In the genomic region with DNA sequence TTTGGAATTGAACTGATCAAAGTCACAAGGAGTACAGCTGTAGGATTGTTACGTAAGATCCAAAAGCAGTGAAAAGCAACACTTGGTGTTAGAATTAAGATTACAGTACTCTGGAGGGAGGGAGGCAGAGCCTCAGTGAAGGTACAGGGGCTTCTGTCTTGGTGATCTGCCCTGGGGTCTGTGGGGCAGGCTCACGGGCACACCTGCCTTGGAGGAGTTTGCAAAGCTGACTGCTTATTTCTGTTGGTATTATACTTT, we compare ENCODE assay signal across 18 cellular contexts.
DNase-seq lines count a peak whose midpoint lies in the region; ATAC-seq, FAIRE-seq and TF ChIP-seq lines count a peak whose summit lies in the region.
"Had no signal": no experiment of that assay in that cellular context is flagged by ENCODE, and none has a peak within 500 bp of the region (broad histone marks: within the 10 kb centered on the region; RNA-seq: fewer than 3 reads in every experiment).

No MANE protein-coding gene starts in this region.

- CTCF ChIA-PET in activated naive CD4-positive, alpha-beta T cell treated with anti-CD3 and anti-CD28 coated beads, Interleukin-2, amount 10 ng/mL, durations not matched to agents 7 days and 5 days (lab: Charles Lee), result interaction anchor here (1.1 kb wide), 1 partner anchor 112 kb away, joined by 3 read pairs; no protein-coding TSS in a partner anchor
- CTCF ChIA-PET in RWPE1 (lab: Yijun Ruan, JAX), result no interaction called here

- H3K4me3 ChIP-seq in dorsolateral prefrontal cortex (no peak overlapping the region), lower leg skin (ENCODE audit: low read depth, poor library complexity, severe bottlenecking) (no peak overlapping the region)

- DNase-seq in activated naive CD4-positive, alpha-beta T cell treated with anti-CD3 and anti-CD28 coated beads, Interleukin-2, amount 10 ng/mL, durations not matched to agents 7 days and 5 days, result no peak
- DNase-seq in activated naive CD4-positive, alpha-beta T cell treated with Interleukin-2 at 50 U/mL for 16 hours, result no peak
- DNase-seq in RWPE1 (ENCODE audit: low spot score) (no peak), dorsolateral prefrontal cortex (no peak), GM19238 (ENCODE audit: insufficient read length, low spot score) (no peak), lower leg skin (ENCODE audit: low spot score in 2 of 2) (no peak), RCC 7860 (ENCODE audit: low spot score) (no peak)
- DNase-seq in stimulated activated effector memory CD8-positive, alpha-beta T cell treated with anti-CD3 and anti-CD28 coated beads, Interleukin-12 subunit alpha, Interleukin-12 subunit beta, amount 100 ng/mL, for 72 hours (ENCODE audit: low spot score in 2 of 2), result no peak
- DNase-seq: Calu3, foreskin fibroblast, NCI-H2171 treated with DMSO at 0.1 percent for 48 hours, NCI-H774, right cardiac atrium, T1000 had no signal

- POLR2A ChIA-PET in RWPE1 (lab: Yijun Ruan, JAX; ENCODE audit: low non-redundant PET), result interaction anchor here (0.6 kb wide), 1 partner anchor 90 kb away, joined by 4 read pairs; no protein-coding TSS in a partner anchor

- H3K27ac ChIP-seq in RWPE1, result peak overlapping the region; percentile 20; the same call in 1 of the 2 replicates
- H3K27ac ChIP-seq in dorsolateral prefrontal cortex, result peak overlapping the region in 30 of 59 donors; percentile 1 to 75 (median 46)

- 68% methylated on average over 2 of the region's 2 CpGs for whole genome bisulfite sequencing in lower leg skin, 2 donors

- peak overlapping the region; percentile 28 for H3K27ac Mint-ChIP-seq in activated naive CD4-positive, alpha-beta T cell treated with anti-CD3 and anti-CD28 coated beads, Interleukin-2, amount 10 ng/mL, durations not matched to agents 7 days and 5 days
- no peak overlapping the region for H3K27ac Mint-ChIP-seq in stimulated activated effector memory CD8-positive, alpha-beta T cell treated with anti-CD3 and anti-CD28 coated beads, Interleukin-12 subunit alpha, Interleukin-12 subunit beta, amount 100 ng/mL, for 72 hours

- no peak for ATAC-seq in stimulated activated effector memory CD8-positive, alpha-beta T cell treated with anti-CD3 and anti-CD28 coated beads, Interleukin-12 subunit alpha, Interleukin-12 subunit beta, amount 100 ng/mL, for 72 hours
- ATAC-seq: PC-3, right cardiac atrium had no signal

- H3K4me3 Mint-ChIP-seq in activated naive CD4-positive, alpha-beta T cell treated with anti-CD3 and anti-CD28 coated beads, Interleukin-2, amount 10 ng/mL, durations not matched to agents 7 days and 5 days, result no peak overlapping the region
- peak overlapping the region; percentile 58 for H3K4me3 Mint-ChIP-seq in stimulated activated effector memory CD8-positive, alpha-beta T cell treated with anti-CD3 and anti-CD28 coated beads, Interleukin-12 subunit alpha, Interleukin-12 subunit beta, amount 100 ng/mL, for 72 hours
- H3K4me3 Mint-ChIP-seq: mesothelial cell of epicardium had no signal

- peaks cover 60% of the 10 kb centered on the region for H3K36me3 Mint-ChIP-seq in activated naive CD4-positive, alpha-beta T cell treated with anti-CD3 and anti-CD28 coated beads, Interleukin-2, amount 10 ng/mL, durations not matched to agents 7 days and 5 days
- peaks cover 80% of the 10 kb centered on the region for H3K36me3 Mint-ChIP-seq in stimulated activated effector memory CD8-positive, alpha-beta T cell treated with anti-CD3 and anti-CD28 coated beads, Interleukin-12 subunit alpha, Interleukin-12 subunit beta, amount 100 ng/mL, for 72 hours

- no peaks in the 10 kb centered on the region for H3K27me3 ChIP-seq in dorsolateral prefrontal cortex

- no peaks in the 10 kb centered on the region for H3K9me3 Mint-ChIP-seq in activated naive CD4-positive, alpha-beta T cell treated with anti-CD3 and anti-CD28 coated beads, Interleukin-2, amount 10 ng/mL, durations not matched to agents 7 days and 5 days
- H3K9me3 Mint-ChIP-seq in stimulated activated effector memory CD8-positive, alpha-beta T cell treated with anti-CD3 and anti-CD28 coated beads, Interleukin-12 subunit alpha, Interleukin-12 subunit beta, amount 100 ng/mL, for 72 hours, result no peaks in the 10 kb centered on the region
- H3K9me3 Mint-ChIP-seq: mesothelial cell of epicardium had no signal

- H3K27me3 Mint-ChIP-seq in activated naive CD4-positive, alpha-beta T cell treated with anti-CD3 and anti-CD28 coated beads, Interleukin-2, amount 10 ng/mL, durations not matched to agents 7 days and 5 days, result no peaks in the 10 kb centered on the region

- TF ChIP-seq CTCF in RWPE1 (conservative IDR thresholded peaks at IDR 0.05; ENCODE audit: low read depth) (no peak), dorsolateral prefrontal cortex (IDR thresholded peaks at IDR 0.05 in 54 of 56, conservative IDR thresholded peaks at IDR 0.05 in 2 of 56; ENCODE audit: low read depth in 1 of 56, partially characterized antibody in 56 of 56) (no peak), lower leg skin (IDR thresholded peaks at IDR 0.05) (no peak)

- intact Hi-C loops in dorsolateral prefrontal cortex (cut with DNase I) (no loop called here), lower leg skin (cut with DNase I; ENCODE audit: low total_unique reads) (no loop called here)

- FAIRE-seq in RCC 7860 (lab: Jason Lieb, UNC), result no peak
- FAIRE-seq: astrocyte, H1 had no signal

- peaks cover 81% of the 10 kb centered on the region for H3K4me1 Mint-ChIP-seq in activated naive CD4-positive, alpha-beta T cell treated with anti-CD3 and anti-CD28 coated beads, Interleukin-2, amount 10 ng/mL, durations not matched to agents 7 days and 5 days
- H3K4me1 Mint-ChIP-seq in stimulated activated effector memory CD8-positive, alpha-beta T cell treated with anti-CD3 and anti-CD28 coated beads, Interleukin-12 subunit alpha, Interleukin-12 subunit beta, amount 100 ng/mL, for 72 hours, result peaks cover 94% of the 10 kb centered on the region

- no peak for TF ChIP-seq POLR2A in lower leg skin (IDR thresholded peaks at IDR 0.05)
